1 cellular context compared by ENCODE assay signal in the genomic region with DNA sequence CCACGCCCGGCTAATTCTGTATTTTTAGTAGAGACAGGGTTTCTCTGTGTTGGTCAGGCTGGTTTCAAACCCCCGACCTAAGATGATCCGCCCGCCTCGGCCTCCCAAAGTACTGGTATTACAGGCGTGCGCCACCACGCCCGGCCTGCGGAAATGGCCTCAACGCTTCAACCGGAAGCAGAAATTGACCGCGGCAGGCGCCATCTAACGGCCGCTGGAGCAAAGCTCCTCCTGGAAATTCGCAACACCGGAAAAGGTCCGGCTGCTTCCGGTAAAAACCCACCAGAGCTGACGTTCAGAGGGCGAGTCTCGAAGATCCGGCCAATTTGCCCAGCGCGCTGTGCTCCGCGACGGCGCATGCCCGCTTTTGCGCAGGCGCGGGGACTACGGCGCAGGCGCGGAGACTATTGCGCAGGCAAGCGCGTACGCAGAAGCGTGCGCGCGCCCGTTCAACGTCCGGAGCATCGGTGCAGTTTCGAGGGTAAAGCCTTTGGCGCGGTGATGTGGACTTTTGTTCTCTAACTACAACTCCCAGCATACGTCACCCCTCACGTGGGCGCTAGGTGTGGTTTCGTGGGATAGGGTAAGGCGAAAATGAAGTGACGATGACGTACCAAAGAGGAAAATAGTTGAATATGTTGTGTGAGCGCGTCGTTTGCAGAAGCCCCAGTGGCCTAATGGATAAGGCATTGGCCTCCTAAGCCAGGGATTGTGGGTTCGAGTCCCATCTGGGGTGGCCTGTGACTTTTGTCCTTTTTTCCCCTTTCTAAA.
TF ChIP-seq lines count a peak whose summit lies in the region.

No MANE protein-coding gene starts in this region.

TF ChIP-seq in K562, 482 proteins besides CTCF, POLR2A, EP300 and RAD21 (continued from another document and continues in another):
- TF ChIP-seq, protein P1, sequence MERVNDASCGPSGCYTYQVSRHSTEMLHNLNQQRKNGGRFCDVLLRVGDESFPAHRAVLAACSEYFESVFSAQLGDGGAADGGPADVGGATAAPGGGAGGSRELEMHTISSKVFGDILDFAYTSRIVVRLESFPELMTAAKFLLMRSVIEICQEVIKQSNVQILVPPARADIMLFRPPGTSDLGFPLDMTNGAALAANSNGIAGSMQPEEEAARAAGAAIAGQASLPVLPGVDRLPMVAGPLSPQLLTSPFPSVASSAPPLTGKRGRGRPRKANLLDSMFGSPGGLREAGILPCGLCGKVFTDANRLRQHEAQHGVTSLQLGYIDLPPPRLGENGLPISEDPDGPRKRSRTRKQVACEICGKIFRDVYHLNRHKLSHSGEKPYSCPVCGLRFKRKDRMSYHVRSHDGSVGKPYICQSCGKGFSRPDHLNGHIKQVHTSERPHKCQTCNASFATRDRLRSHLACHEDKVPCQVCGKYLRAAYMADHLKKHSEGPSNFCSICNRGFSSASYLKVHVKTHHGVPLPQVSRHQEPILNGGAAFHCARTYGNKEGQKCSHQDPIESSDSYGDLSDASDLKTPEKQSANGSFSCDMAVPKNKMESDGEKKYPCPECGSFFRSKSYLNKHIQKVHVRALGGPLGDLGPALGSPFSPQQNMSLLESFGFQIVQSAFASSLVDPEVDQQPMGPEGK (CRISPR knock-in tag; IDR thresholded peaks at IDR 0.05; ENCODE audit: borderline replicate concordance) = 0 out of 2 replicates have a peak, but pooled peaks have one; percentile 64
- TF ChIP-seq, protein P2, sequence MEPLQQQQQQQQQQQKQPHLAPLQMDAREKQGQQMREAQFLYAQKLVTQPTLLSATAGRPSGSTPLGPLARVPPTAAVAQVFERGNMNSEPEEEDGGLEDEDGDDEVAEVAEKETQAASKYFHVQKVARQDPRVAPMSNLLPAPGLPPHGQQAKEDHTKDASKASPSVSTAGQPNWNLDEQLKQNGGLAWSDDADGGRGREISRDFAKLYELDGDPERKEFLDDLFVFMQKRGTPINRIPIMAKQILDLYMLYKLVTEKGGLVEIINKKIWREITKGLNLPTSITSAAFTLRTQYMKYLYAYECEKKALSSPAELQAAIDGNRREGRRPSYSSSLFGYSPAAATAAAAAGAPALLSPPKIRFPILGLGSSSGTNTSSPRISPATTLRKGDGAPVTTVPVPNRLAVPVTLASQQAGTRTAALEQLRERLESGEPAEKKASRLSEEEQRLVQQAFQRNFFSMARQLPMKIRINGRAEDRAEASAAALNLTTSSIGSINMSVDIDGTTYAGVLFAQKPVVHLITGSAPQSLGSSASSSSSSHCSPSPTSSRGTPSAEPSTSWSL (CRISPR knock-in tag; IDR thresholded peaks at IDR 0.05; ENCODE audit: borderline replicate concordance) = 0 out of 2 replicates have a peak, but pooled peaks have one; percentile 67
- TF ChIP-seq ZBTB17 (CRISPR knock-in tag; IDR thresholded peaks at IDR 0.05) (peak; percentile 67), PHF8 (IDR thresholded peaks at IDR 0.05; ENCODE audit: borderline replicate concordance, low read length) (peak; percentile 58; the same call in 1 of the 2 replicates), SMARCA5 (IDR thresholded peaks at IDR 0.05) (peak; percentile 99), ATF7 (IDR thresholded peaks at IDR 0.05) (peak; percentile 98), PHTF2 (CRISPR knock-in tag; IDR thresholded peaks at IDR 0.05) (no peak), TCF7 (IDR thresholded peaks at IDR 0.05; ENCODE audit: borderline replicate concordance) (peak; percentile 82; the same call in 1 of the 2 replicates), CBX5 (IDR thresholded peaks at IDR 0.05; ENCODE audit: borderline replicate concordance, low read depth) (peak; percentile 95), MYBL2 (IDR thresholded peaks at IDR 0.05; ENCODE audit: low read depth) (peak; percentile 66), MYBL2 (CRISPR knock-in tag; IDR thresholded peaks at IDR 0.05; ENCODE audit: borderline replicate concordance) (no peak), ZBTB40 (IDR thresholded peaks at IDR 0.05) (peak; percentile 99), ZBTB40 (CRISPR knock-in tag; IDR thresholded peaks at IDR 0.05) (no peak), DNMT1 (IDR thresholded peaks at IDR 0.05) (peak; percentile 86; the same call in 1 of the 2 replicates), C11orf30 (IDR thresholded peaks at IDR 0.05; ENCODE audit: low read depth) (peak; percentile 80), ETV6 (IDR thresholded peaks at IDR 0.05; ENCODE audit: borderline replicate concordance in 1 of 2, low read depth in 2 of 2, low read length in 1 of 2) (peak; percentile 91 to 93), ETV6 (CRISPR knock-in tag; IDR thresholded peaks at IDR 0.05; ENCODE audit: borderline replicate concordance) (0 out of 2 replicates have a peak, but pooled peaks have one; percentile 30), ZNF75A (CRISPR knock-in tag; IDR thresholded peaks at IDR 0.05) (no peak), MYNN (IDR thresholded peaks at IDR 0.05) (peak; percentile 26; the same call in 1 of the 2 replicates), MYNN (CRISPR knock-in tag; IDR thresholded peaks at IDR 0.05) (no peak), PBX2 (CRISPR knock-in tag; IDR thresholded peaks at IDR 0.05; ENCODE audit: low read depth) (no peak), PBX2 (tag; conservative IDR thresholded peaks at IDR 0.05; ENCODE audit: low read depth) (no peak), NR2C2 (CRISPR knock-in tag; IDR thresholded peaks at IDR 0.05) (peak; percentile 97), NR2C2 (tag; IDR thresholded peaks at IDR 0.05) (peak; percentile 99), ZNF224 (CRISPR knock-in tag; IDR thresholded peaks at IDR 0.05) (peak; percentile 60)
- TF ChIP-seq, protein P3, sequence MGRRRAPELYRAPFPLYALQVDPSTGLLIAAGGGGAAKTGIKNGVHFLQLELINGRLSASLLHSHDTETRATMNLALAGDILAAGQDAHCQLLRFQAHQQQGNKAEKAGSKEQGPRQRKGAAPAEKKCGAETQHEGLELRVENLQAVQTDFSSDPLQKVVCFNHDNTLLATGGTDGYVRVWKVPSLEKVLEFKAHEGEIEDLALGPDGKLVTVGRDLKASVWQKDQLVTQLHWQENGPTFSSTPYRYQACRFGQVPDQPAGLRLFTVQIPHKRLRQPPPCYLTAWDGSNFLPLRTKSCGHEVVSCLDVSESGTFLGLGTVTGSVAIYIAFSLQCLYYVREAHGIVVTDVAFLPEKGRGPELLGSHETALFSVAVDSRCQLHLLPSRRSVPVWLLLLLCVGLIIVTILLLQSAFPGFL (CRISPR knock-in tag; IDR thresholded peaks at IDR 0.05) = peak; percentile 96
- TF ChIP-seq, protein P4, sequence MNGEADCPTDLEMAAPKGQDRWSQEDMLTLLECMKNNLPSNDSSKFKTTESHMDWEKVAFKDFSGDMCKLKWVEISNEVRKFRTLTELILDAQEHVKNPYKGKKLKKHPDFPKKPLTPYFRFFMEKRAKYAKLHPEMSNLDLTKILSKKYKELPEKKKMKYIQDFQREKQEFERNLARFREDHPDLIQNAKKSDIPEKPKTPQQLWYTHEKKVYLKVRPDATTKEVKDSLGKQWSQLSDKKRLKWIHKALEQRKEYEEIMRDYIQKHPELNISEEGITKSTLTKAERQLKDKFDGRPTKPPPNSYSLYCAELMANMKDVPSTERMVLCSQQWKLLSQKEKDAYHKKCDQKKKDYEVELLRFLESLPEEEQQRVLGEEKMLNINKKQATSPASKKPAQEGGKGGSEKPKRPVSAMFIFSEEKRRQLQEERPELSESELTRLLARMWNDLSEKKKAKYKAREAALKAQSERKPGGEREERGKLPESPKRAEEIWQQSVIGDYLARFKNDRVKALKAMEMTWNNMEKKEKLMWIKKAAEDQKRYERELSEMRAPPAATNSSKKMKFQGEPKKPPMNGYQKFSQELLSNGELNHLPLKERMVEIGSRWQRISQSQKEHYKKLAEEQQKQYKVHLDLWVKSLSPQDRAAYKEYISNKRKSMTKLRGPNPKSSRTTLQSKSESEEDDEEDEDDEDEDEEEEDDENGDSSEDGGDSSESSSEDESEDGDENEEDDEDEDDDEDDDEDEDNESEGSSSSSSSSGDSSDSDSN (IDR thresholded peaks at IDR 0.05; ENCODE audit: borderline replicate concordance in 1 of 2, low read depth in 2 of 2, low read length in 2 of 2) = peak; percentile 93 to 95
- TF ChIP-seq, protein P5, sequence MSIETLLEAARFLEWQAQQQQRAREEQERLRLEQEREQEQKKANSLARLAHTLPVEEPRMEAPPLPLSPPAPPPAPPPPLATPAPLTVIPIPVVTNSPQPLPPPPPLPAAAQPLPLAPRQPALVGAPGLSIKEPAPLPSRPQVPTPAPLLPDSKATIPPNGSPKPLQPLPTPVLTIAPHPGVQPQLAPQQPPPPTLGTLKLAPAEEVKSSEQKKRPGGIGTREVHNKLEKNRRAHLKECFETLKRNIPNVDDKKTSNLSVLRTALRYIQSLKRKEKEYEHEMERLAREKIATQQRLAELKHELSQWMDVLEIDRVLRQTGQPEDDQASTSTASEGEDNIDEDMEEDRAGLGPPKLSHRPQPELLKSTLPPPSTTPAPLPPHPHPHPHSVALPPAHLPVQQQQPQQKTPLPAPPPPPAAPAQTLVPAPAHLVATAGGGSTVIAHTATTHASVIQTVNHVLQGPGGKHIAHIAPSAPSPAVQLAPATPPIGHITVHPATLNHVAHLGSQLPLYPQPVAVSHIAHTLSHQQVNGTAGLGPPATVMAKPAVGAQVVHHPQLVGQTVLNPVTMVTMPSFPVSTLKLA (conservative IDR thresholded peaks at IDR 0.05) = peak; percentile 86 to 90; a peak in 3 of 4 replicates
